In genomic region chrX:34379891-34380290, GRCh38 we compare ENCODE assay signal across 20 cellular contexts.
"Had no signal": no experiment of that assay in that cellular context is flagged by ENCODE, and none has a peak within 500 bp of the region (broad histone marks: within the 10 kb centered on the region; RNA-seq: fewer than 3 reads in every experiment).

No MANE protein-coding gene starts in this region.

- H3K4me3 Mint-ChIP-seq: activated CD4-positive, alpha-beta memory T cell treated with anti-CD3 and anti-CD28 coated beads, Interleukin-2, amount 10 ng/mL, durations not matched to agents 7 days and 5 days; activated CD8-positive, alpha-beta memory T cell treated with anti-CD3 and anti-CD28 coated beads, Interleukin-2, amount 10 ng/mL, durations not matched to agents 7 days and 5 days; activated naive CD4-positive, alpha-beta T cell treated with anti-CD3 and anti-CD28 coated beads for 36 hours; nephron progenitor cell; stimulated activated naive CD8-positive, alpha-beta T cell treated with anti-CD3 and anti-CD28 coated beads, Interleukin-15, Interleukin-2, amounts not matched to agents 100 ng/mL and 50 ng/mL, for 24 hours had no signal

- H3K4me1 Mint-ChIP-seq: activated CD4-positive, alpha-beta memory T cell treated with anti-CD3 and anti-CD28 coated beads, Interleukin-2, amount 10 ng/mL, durations not matched to agents 7 days and 5 days; activated CD8-positive, alpha-beta memory T cell treated with anti-CD3 and anti-CD28 coated beads, Interleukin-2, amount 10 ng/mL, durations not matched to agents 7 days and 5 days; nephron progenitor cell had no signal

- DNase-seq: activated CD4-positive, alpha-beta memory T cell treated with anti-CD3 and anti-CD28 coated beads, Interleukin-2, amount 10 ng/mL, durations not matched to agents 7 days and 5 days; activated CD4-positive, alpha-beta T cell treated with anti-CD3 and anti-CD28 coated beads for 48 hours; activated CD4-positive, CD25-positive, alpha-beta regulatory T cell; activated CD8-positive, alpha-beta memory T cell treated with anti-CD3 and anti-CD28 coated beads, Interleukin-2, amount 10 ng/mL, durations not matched to agents 7 days and 5 days; activated naive CD4-positive, alpha-beta T cell treated with anti-CD3 and anti-CD28 coated beads for 36 hours; aorta; cortex of kidney; effector memory CD4-positive, alpha-beta T cell; heart right ventricle; left lung; nephron progenitor cell; nucleus accumbens; stimulated activated CD4-positive, alpha-beta T cell treated with anti-CD3 and anti-CD28 coated beads, Interleukin-2, amount 100 ng/mL, for 48 hours; SW 1271; transverse colon; uterus had no signal

- H3K27me3 Mint-ChIP-seq: activated CD4-positive, alpha-beta memory T cell treated with anti-CD3 and anti-CD28 coated beads, Interleukin-2, amount 10 ng/mL, durations not matched to agents 7 days and 5 days; activated CD8-positive, alpha-beta memory T cell treated with anti-CD3 and anti-CD28 coated beads, Interleukin-2, amount 10 ng/mL, durations not matched to agents 7 days and 5 days; stimulated activated naive CD8-positive, alpha-beta T cell treated with anti-CD3 and anti-CD28 coated beads, Interleukin-15, Interleukin-2, amounts not matched to agents 100 ng/mL and 50 ng/mL, for 24 hours had no signal

- H3K9me3 Mint-ChIP-seq: activated CD4-positive, alpha-beta memory T cell treated with anti-CD3 and anti-CD28 coated beads, Interleukin-2, amount 10 ng/mL, durations not matched to agents 7 days and 5 days; activated naive CD4-positive, alpha-beta T cell treated with anti-CD3 and anti-CD28 coated beads for 36 hours; activated T-helper 2 cell treated with anti-CD3 and anti-CD28 coated beads, Interferon-gamma antibody, Interleukin-2, Interleukin-4, amounts not matched to agents 10 μg/mL and 5 μg/mL and 100 μg/mL, durations not matched to agents 14 hours and 24 hours and 36 hours; nephron progenitor cell; stimulated activated naive CD8-positive, alpha-beta T cell treated with anti-CD3 and anti-CD28 coated beads, Interleukin-15, Interleukin-2, amounts not matched to agents 100 ng/mL and 50 ng/mL, for 24 hours had no signal

- H3K4me3 ChIP-seq: heart right ventricle, left lung, right atrium auricular region, suprapubic skin, transverse colon, uterus had no signal

- H3K36me3 ChIP-seq: heart right ventricle, left lung, right atrium auricular region, suprapubic skin, transverse colon, uterus had no signal

- H3K36me3 Mint-ChIP-seq: activated CD8-positive, alpha-beta memory T cell treated with anti-CD3 and anti-CD28 coated beads, Interleukin-2, amount 10 ng/mL, durations not matched to agents 7 days and 5 days had no signal

- H3K4me1 ChIP-seq: heart right ventricle, left lung, right atrium auricular region, suprapubic skin, transverse colon, uterus had no signal

- H3K27me3 ChIP-seq: heart right ventricle, left lung, right atrium auricular region, suprapubic skin, transverse colon, uterus had no signal

- H3K9me3 ChIP-seq: left lung, right atrium auricular region, suprapubic skin, transverse colon, uterus had no signal

- H3K27ac Mint-ChIP-seq: activated CD4-positive, alpha-beta memory T cell treated with anti-CD3 and anti-CD28 coated beads, Interleukin-2, amount 10 ng/mL, durations not matched to agents 7 days and 5 days; activated CD8-positive, alpha-beta memory T cell treated with anti-CD3 and anti-CD28 coated beads, Interleukin-2, amount 10 ng/mL, durations not matched to agents 7 days and 5 days; activated naive CD4-positive, alpha-beta T cell treated with anti-CD3 and anti-CD28 coated beads for 36 hours; activated T-helper 2 cell treated with anti-CD3 and anti-CD28 coated beads, Interferon-gamma antibody, Interleukin-2, Interleukin-4, amounts not matched to agents 10 μg/mL and 5 μg/mL and 100 μg/mL, durations not matched to agents 14 hours and 24 hours and 36 hours; nephron progenitor cell; stimulated activated naive CD8-positive, alpha-beta T cell treated with anti-CD3 and anti-CD28 coated beads, Interleukin-15, Interleukin-2, amounts not matched to agents 100 ng/mL and 50 ng/mL, for 24 hours had no signal
